1 cellular context compared by ENCODE assay signal in genomic region chr2:174003635-174004310, GRCh38.
TF ChIP-seq lines count a peak whose summit lies in the region.

No MANE protein-coding gene starts in this region.

TF ChIP-seq in HepG2, 621 proteins besides CTCF, POLR2A, EP300 and RAD21 (continued from another document and continues in another):
- TF ChIP-seq DBP (CRISPR knock-in tag; IDR thresholded peaks at IDR 0.05; ENCODE audit: not compliant biosample characterization), result no peak
- TF ChIP-seq FIP1L1 (IDR thresholded peaks at IDR 0.05; ENCODE audit: borderline replicate concordance, insufficient read depth, low read depth, low read length), result no peak
- no peak for TF ChIP-seq ZNF615 (CRISPR knock-in tag; IDR thresholded peaks at IDR 0.05; ENCODE audit: borderline replicate concordance)
- TF ChIP-seq ZNF124 (CRISPR knock-in tag; IDR thresholded peaks at IDR 0.05), result no peak
- TF ChIP-seq SOX5 (CRISPR knock-in tag; IDR thresholded peaks at IDR 0.05; ENCODE audit: borderline replicate concordance), result no peak
- TF ChIP-seq GMEB1 (CRISPR knock-in tag; IDR thresholded peaks at IDR 0.05; ENCODE audit: borderline replicate concordance), result no peak
- no peak for TF ChIP-seq TOE1 (CRISPR knock-in tag; IDR thresholded peaks at IDR 0.05)
- TF ChIP-seq ZNF318 (CRISPR knock-in tag; IDR thresholded peaks at IDR 0.05), result no peak
- TF ChIP-seq ZBTB42 (CRISPR knock-in tag; IDR thresholded peaks at IDR 0.05), result no peak
- no peak for TF ChIP-seq ZNF414 (CRISPR knock-in tag; IDR thresholded peaks at IDR 0.05)
- no peak for TF ChIP-seq GFI1 (CRISPR knock-in tag; IDR thresholded peaks at IDR 0.05; ENCODE audit: borderline replicate concordance)
- peak; percentile 90 for TF ChIP-seq ZBTB38 (CRISPR knock-in tag; IDR thresholded peaks at IDR 0.05)
- TF ChIP-seq STAT6 (CRISPR knock-in tag; IDR thresholded peaks at IDR 0.05; ENCODE audit: borderline replicate concordance), result no peak
- no peak for TF ChIP-seq PRDM15 (CRISPR knock-in tag; IDR thresholded peaks at IDR 0.05)
- no peak for TF ChIP-seq HOXA5 (CRISPR knock-in tag; IDR thresholded peaks at IDR 0.05)
- no peak for TF ChIP-seq KMT2B (CRISPR knock-in tag; IDR thresholded peaks at IDR 0.05)
- TF ChIP-seq RXRA (CRISPR knock-in tag; IDR thresholded peaks at IDR 0.05), result no peak
- TF ChIP-seq ATF3 (CRISPR knock-in tag; IDR thresholded peaks at IDR 0.05), result peak; percentile 67; the same call in 1 of the 2 replicates
- no peak for TF ChIP-seq ZNF180 (CRISPR knock-in tag; IDR thresholded peaks at IDR 0.05; ENCODE audit: borderline replicate concordance, low read depth)
- 0 out of 2 replicates have a peak, but pooled peaks have one; percentile 13 for TF ChIP-seq AHDC1 (CRISPR knock-in tag; IDR thresholded peaks at IDR 0.05; ENCODE audit: borderline replicate concordance)
- TF ChIP-seq ZNF451 (CRISPR knock-in tag; IDR thresholded peaks at IDR 0.05), result no peak
- no peak for TF ChIP-seq KDM3A (CRISPR knock-in tag; IDR thresholded peaks at IDR 0.05; ENCODE audit: low read depth)
- no peak for TF ChIP-seq FOSL1 (CRISPR knock-in tag; IDR thresholded peaks at IDR 0.05; ENCODE audit: borderline replicate concordance)
- TF ChIP-seq ZFP36 (IDR thresholded peaks at IDR 0.05; ENCODE audit: borderline replicate concordance, low read depth, low read length, partially characterized antibody), result no peak
- no peak for TF ChIP-seq E2F1 (CRISPR knock-in tag; IDR thresholded peaks at IDR 0.05)
- TF ChIP-seq NBN (conservative IDR thresholded peaks at IDR 0.05), result no peak
